In genomic region chr18:832085-832681, GRCh38 we compare ENCODE assay signal across 8 cellular contexts. TPM values are rescaled to one million over a fixed set of nuclear protein-coding genes. Genes with fewer than 3 reads are reported as not detected.
DNase-seq lines count a peak whose midpoint lies in the region; ATAC-seq and TF ChIP-seq lines count a peak whose summit lies in the region.

No MANE protein-coding gene starts in this region.

- no peak overlapping the region for H3K4me3 Mint-ChIP-seq in progenitor cell of endocrine pancreas (ENCODE audit: low read depth)

- no peak for ATAC-seq in gastrocnemius medialis

- in situ Hi-C loops in gastrocnemius medialis (cut with MboI; ENCODE audit: low sequenced_read_pairs in 4 of 4) = loop anchor here (5.0 to 25.0 kb wide), 5 partner anchors 87 to 220 kb away; no protein-coding TSS in a partner anchor

- no peak for TF ChIP-seq POLR2A in gastrocnemius medialis (IDR thresholded peaks at IDR 0.05)

- peak overlapping the region in 1 of 2 donors; percentile 46 for H3K9ac ChIP-seq in colonic mucosa (ENCODE audit: low read depth in 2 of 2, low read length in 2 of 2)

- no peaks in the 10 kb centered on the region for H3K9me3 ChIP-seq in colonic mucosa
- H3K9me3 ChIP-seq in gastrocnemius medialis = no peaks in the 10 kb centered on the region

- H3K36me3 Mint-ChIP-seq in progenitor cell of endocrine pancreas (ENCODE audit: insufficient read depth) = no peaks in the 10 kb centered on the region

- peak overlapping the region; percentile 4 for H3K4me3 ChIP-seq in colonic mucosa
- H3K4me3 ChIP-seq in gastrocnemius medialis = no peak overlapping the region

- peaks cover 10% of the 10 kb centered on the region for H3K4me1 Mint-ChIP-seq in progenitor cell of endocrine pancreas (ENCODE audit: low read depth)

- no peaks in the 10 kb centered on the region for H3K4me1 ChIP-seq in colonic mucosa
- H3K4me1 ChIP-seq in gastrocnemius medialis = no peaks in the 10 kb centered on the region

- TF ChIP-seq CTCF in colonic mucosa (IDR thresholded peaks at IDR 0.05) (no peak), gastrocnemius medialis (IDR thresholded peaks at IDR 0.05 in 4 of 5, conservative IDR thresholded peaks at IDR 0.05 in 1 of 5) (no peak), progenitor cell of endocrine pancreas (IDR thresholded peaks at IDR 0.05; ENCODE audit: unreplicated experiment) (no peak)

- intact Hi-C loops in colonic mucosa (cut with DNase I) = no loop called here
- intact Hi-C loops in gastrocnemius medialis (cut with DNase I; ENCODE audit: low total_unique reads) = no loop called here

- no peaks in the 10 kb centered on the region for H3K9me3 Mint-ChIP-seq in progenitor cell of endocrine pancreas (ENCODE audit: low read depth)

- peaks cover 14% of the 10 kb centered on the region for H3K27me3 Mint-ChIP-seq in progenitor cell of endocrine pancreas

- DNase-seq in NCI-H2029 (lab: John Stamatoyannopoulos, UW) (peak; percentile 15), NCI-H2029 treated with DMSO at 0.1 percent for 48 hours (lab: John Stamatoyannopoulos, UW) (no peak), NCI-H69 (lab: John Stamatoyannopoulos, UW) (peak; percentile 72), colonic mucosa (peak; percentile 77), retina (peak; percentile 39), gastrocnemius medialis (no peak), progenitor cell of endocrine pancreas (ENCODE audit: low spot score, unreplicated experiment) (no peak), NOMO-1 (lab: John Stamatoyannopoulos, UW; ENCODE audit: unreplicated experiment in 2 of 2) (no peak)

- H3K27ac ChIP-seq in colonic mucosa = no peak overlapping the region
- no peak overlapping the region for H3K27ac ChIP-seq in gastrocnemius medialis

- H3K27ac Mint-ChIP-seq in progenitor cell of endocrine pancreas = no peak overlapping the region

- H3K27me3 ChIP-seq in colonic mucosa (no peaks in the 10 kb centered on the region), gastrocnemius medialis (no peaks in the 10 kb centered on the region)

- H3K36me3 ChIP-seq in colonic mucosa = no peaks in the 10 kb centered on the region
- no peaks in the 10 kb centered on the region for H3K36me3 ChIP-seq in gastrocnemius medialis

RNA-seq across cellular contexts. Expression of gene YES1, which starts 20.1 kb away (rescaled TPM):
- 10 to 100 TPM; 56.3 to 83.4 TPM for total RNA-seq in colonic mucosa
- 10 to 100 TPM; 19.2 to 39.5 (median 29.6) TPM for total RNA-seq in gastrocnemius medialis
- 55.5 and 58.8 TPM in 2 replicates for total RNA-seq in progenitor cell of endocrine pancreas

Comparison
In these comparisons a context has a peak if more than half of its experiments do, and no peak if none do; other contexts are left out.
1. DNase-seq: peak in NCI-H2029 (single experiment), NCI-H69 (single experiment), colonic mucosa (single experiment) and retina (single experiment); none in NCI-H2029 treated with DMSO at 0.1 percent for 48 hours (single experiment), gastrocnemius medialis (0 of 2), progenitor cell of endocrine pancreas (single experiment) and NOMO-1 (0 of 2).